ENCODE assay signal across 14 cellular contexts in genomic region chr5:72363146-72363802, GRCh38. TPM values are rescaled to one million over a fixed set of nuclear protein-coding genes. Genes with fewer than 3 reads are reported as not detected.
DNase-seq lines count a peak whose midpoint lies in the region; ATAC-seq and TF ChIP-seq lines count a peak whose summit lies in the region.
"Had no signal": no experiment of that assay in that cellular context is flagged by ENCODE, and none has a peak within 500 bp of the region (broad histone marks: within the 10 kb centered on the region; RNA-seq: fewer than 3 reads in every experiment).

No MANE protein-coding gene starts in this region.

- H2BK20ac ChIP-seq in IMR-90 (ENCODE audit: low read depth, low read length), result peak overlapping the region; percentile 100

- H3K9me1 ChIP-seq in IMR-90 (ENCODE audit: insufficient read depth, low read length), result peaks cover 10% of the 10 kb centered on the region

- H3K27me3 ChIP-seq in IMR-90 (ENCODE audit: control insufficient read depth, insufficient read depth, low read length) (no peaks in the 10 kb centered on the region), brain microvascular endothelial cell (replicated peaks) (no peaks in the 10 kb centered on the region), body of pancreas (no peaks in the 10 kb centered on the region)

- peak overlapping the region; percentile 100 for H3K4ac ChIP-seq in IMR-90 (ENCODE audit: low read depth, low read length)

- H3K18ac ChIP-seq in IMR-90 (ENCODE audit: low read depth, low read length), result peak overlapping the region; percentile 98

- peak overlapping the region; percentile 87 for H2AFZ ChIP-seq in IMR-90 (replicated peaks; ENCODE audit: low read length, poor library complexity)
- H2AFZ ChIP-seq: parathyroid adenoma had no signal

- POLR2A ChIA-PET in IMR-90 (lab: Charles Lee; ENCODE audit: unreplicated experiment), result interaction anchor here (0.5 to 1.2 kb wide), 3 partner anchors 16 to 1136 kb away, joined by 3 to 4 read pairs (median 3); no protein-coding TSS in a partner anchor

- peaks cover 0 to 6% of the 10 kb centered on the region in 2 experiments; a peak in 3 of 4 replicates for H3K79me1 ChIP-seq in IMR-90 (ENCODE audit: low read depth in 1 of 2, low read length in 2 of 2)

- dilution Hi-C loops in IMR-90 (cut with HindIII; ENCODE audit: low sequenced_read_pairs, unreplicated experiment), result no loop called here

- H2BK120ac ChIP-seq in IMR-90 (ENCODE audit: low read depth, low read length), result peak overlapping the region; percentile 100

- H2BK5ac ChIP-seq in IMR-90 (ENCODE audit: low read depth, low read length, poor library complexity, severe bottlenecking), result peak overlapping the region; percentile 100

- H2AK9ac ChIP-seq in IMR-90 (replicated peaks; ENCODE audit: low read depth, low read length, poor library complexity), result peak overlapping the region; percentile 100

- H3K9me3 ChIP-seq in IMR-90 (ENCODE audit: control insufficient read depth, insufficient read depth, low read length) (no peaks in the 10 kb centered on the region), body of pancreas (no peaks in the 10 kb centered on the region)

- H3K4me1 ChIP-seq in IMR-90 (ENCODE audit: control insufficient read depth, insufficient read depth, low read length) (peaks cover 5% of the 10 kb centered on the region), body of pancreas (no peaks in the 10 kb centered on the region)
- H3K4me1 ChIP-seq: parathyroid adenoma had no signal

- intact Hi-C loops in IMR-90 (cut with micrococcal nuclease) (loop anchor here (10.0 kb wide), 2 partner anchors 242 to 482 kb away; no protein-coding TSS in a partner anchor), body of pancreas (cut with DNase I) (no loop called here)

- H4K5ac ChIP-seq in IMR-90 (ENCODE audit: low read depth, low read length), result peak overlapping the region; percentile 89

- in situ Hi-C loops in IMR-90 (cut with MboI; ENCODE audit: low sequenced_read_pairs) (loop anchor here (25.0 kb wide), 1 partner anchor 149 kb away; the partner anchor contains the start of gene ZNF366), brain microvascular endothelial cell (cut with HindIII; ENCODE audit: low pct_ligation_motif_present, low sequenced_read_pairs) (loop anchor here (25.0 kb wide), 1 partner anchor 474 kb away; no protein-coding TSS in a partner anchor)

- H3K14ac ChIP-seq in IMR-90 (replicated peaks; ENCODE audit: low read depth, low read length), result peak overlapping the region; percentile 98

- no CpG with 5 or more reads among the region's 1 CpG for WGBS in IMR-90 (ENCODE audit: extremely low coverage in 2 of 2, insufficient read length in 1 of 2), 2 experiments
- 94 to 96% methylated on average over 1 of the region's 1 CpG for WGBS in body of pancreas, 2 donors

- H3K27ac ChIP-seq in IMR-90 (ENCODE audit: insufficient read depth, low read length) (peak overlapping the region; percentile 79), brain microvascular endothelial cell (peak overlapping the region; percentile 88), body of pancreas (no peak overlapping the region)
- H3K27ac ChIP-seq: parathyroid adenoma had no signal

- H3K4me3 ChIP-seq in IMR-90 (ENCODE audit: insufficient read depth, low read depth, low read length) (no peak overlapping the region), brain microvascular endothelial cell (ENCODE audit: low read depth, low read length) (no peak overlapping the region), body of pancreas (no peak overlapping the region)

- peak; percentile 63 for DNase-seq in AG08395 (ENCODE audit: low spot score)
- DNase-seq in IMR-90, result peak; percentile 87
- DNase-seq in brain microvascular endothelial cell, result peak; percentile 90
- DNase-seq in islet precursor cell, result peak; percentile 74
- DNase-seq in occipital lobe (lab: John Stamatoyannopoulos, UW), result no peak
- no peak for DNase-seq in body of pancreas
- DNase-seq in GM19238 (ENCODE audit: insufficient read length, low spot score), result no peak
- DNase-seq: activated T-cell treated with anti-CD3 and anti-CD28 coated beads, Interleukin-2, amount 50 U/mL, for 4 hours; C1 segment of cervical spinal cord; kidney; NCI-H748 treated with DMSO at 0.1 percent for 48 hours; T1000 had no signal

- H4K8ac ChIP-seq in IMR-90 (ENCODE audit: low read depth in 2 of 2, low read length in 2 of 2), result peak overlapping the region; percentile 33 to 100

- H3K4me2 ChIP-seq in IMR-90 (ENCODE audit: low read depth, low read length), result peak overlapping the region; percentile 70; the same call in 1 of the 2 replicates

- no peak for TF ChIP-seq RAD21 in IMR-90 (IDR thresholded peaks at IDR 0.05; ENCODE audit: low read length)

- H3K23ac ChIP-seq in IMR-90 (ENCODE audit: low read depth, low read length), result peak overlapping the region; percentile 100

- peak overlapping the region; percentile 98 for H2AK5ac ChIP-seq in IMR-90 (ENCODE audit: low read depth, low read length)

- peak overlapping the region; percentile 96 for H2BK15ac ChIP-seq in IMR-90 (ENCODE audit: low read depth, low read length)

- no TSS peak for BruUV-seq in IMR-90 (replicated peaks; lab: Mats Ljungman, UMichigan)

- H4K91ac ChIP-seq in IMR-90 (ENCODE audit: insufficient read depth, low read depth, low read length), result peak overlapping the region; percentile 100

- CTCF ChIA-PET in IMR-90 (lab: Yijun Ruan, JAX), result no interaction called here

- no peaks in the 10 kb centered on the region for H4K20me1 ChIP-seq in IMR-90 (ENCODE audit: insufficient read depth, low read length)

- H3K56ac ChIP-seq in IMR-90 (ENCODE audit: extremely low read depth, insufficient read depth, low read length), result peak overlapping the region; percentile 94

- no peak; the same call in 1 of the 2 replicates for TF ChIP-seq POLR2A in IMR-90 (IDR thresholded peaks at IDR 0.05; ENCODE audit: low read depth, low read length)
- TF ChIP-seq POLR2A in body of pancreas (IDR thresholded peaks at IDR 0.05), result no peak

- TF ChIP-seq CTCF in IMR-90 (conservative IDR thresholded peaks at IDR 0.05; ENCODE audit: low read depth, low read length), result no peak
- no peak for TF ChIP-seq CTCF in brain microvascular endothelial cell (IDR thresholded peaks at IDR 0.05; ENCODE audit: low read depth, low read length, missing control alignments)
- TF ChIP-seq CTCF in body of pancreas (IDR thresholded peaks at IDR 0.05), result no peak

- ATAC-seq in IMR-90 (ENCODE audit: low read depth), result peak; percentile 80
- ATAC-seq in body of pancreas, result no peak
- no peak for ATAC-seq in HG02981 (IDR thresholded peaks at IDR 0.05; ENCODE audit: unreplicated experiment)
- ATAC-seq: activated T-cell treated with anti-CD3 and anti-CD28 coated beads, Interleukin-2, amount 50 U/mL, for 4 hours had no signal

- no peak overlapping the region for H3K9ac ChIP-seq in IMR-90 (ENCODE audit: low read depth, low read length)
- H3K9ac ChIP-seq: parathyroid adenoma had no signal

- H3K36me3 ChIP-seq in IMR-90 (ENCODE audit: control insufficient read depth, insufficient read depth, low read length) (peaks cover 9% of the 10 kb centered on the region), brain microvascular endothelial cell (replicated peaks) (peaks cover 3% of the 10 kb centered on the region), body of pancreas (replicated peaks in 1 of 2; ENCODE audit: insufficient read depth in 1 of 2, low read depth in 2 of 2) (no peaks in the 10 kb centered on the region)

TF ChIP-seq in IMR-90, 13 proteins besides CTCF, POLR2A, EP300 and RAD21:
- TF ChIP-seq FOS (IDR thresholded peaks at IDR 0.05; ENCODE audit: low read depth, low read length), result peak; percentile 30; the same call in 1 of the 2 replicates
- no peak for TF ChIP-seq CHD1 (IDR thresholded peaks at IDR 0.05; ENCODE audit: low read depth, low read length)
- TF ChIP-seq MXI1 (IDR thresholded peaks at IDR 0.05; ENCODE audit: borderline replicate concordance, low read depth, low read length), result no peak
- TF ChIP-seq NFE2L2 (IDR thresholded peaks at IDR 0.05; ENCODE audit: low read depth, low read length), result no peak
- no peak for TF ChIP-seq RCOR1 (IDR thresholded peaks at IDR 0.05; ENCODE audit: insufficient replicate concordance, low read length)
- TF ChIP-seq RFX5 (IDR thresholded peaks at IDR 0.05; ENCODE audit: low read depth, low read length), result no peak
- no peak for TF ChIP-seq MAFK (IDR thresholded peaks at IDR 0.05; ENCODE audit: low read depth, low read length)
- peak; percentile 24; the same call in 1 of the 2 replicates for TF ChIP-seq CEBPB (IDR thresholded peaks at IDR 0.05; ENCODE audit: low read depth, low read length)
- TF ChIP-seq, protein P1, sequence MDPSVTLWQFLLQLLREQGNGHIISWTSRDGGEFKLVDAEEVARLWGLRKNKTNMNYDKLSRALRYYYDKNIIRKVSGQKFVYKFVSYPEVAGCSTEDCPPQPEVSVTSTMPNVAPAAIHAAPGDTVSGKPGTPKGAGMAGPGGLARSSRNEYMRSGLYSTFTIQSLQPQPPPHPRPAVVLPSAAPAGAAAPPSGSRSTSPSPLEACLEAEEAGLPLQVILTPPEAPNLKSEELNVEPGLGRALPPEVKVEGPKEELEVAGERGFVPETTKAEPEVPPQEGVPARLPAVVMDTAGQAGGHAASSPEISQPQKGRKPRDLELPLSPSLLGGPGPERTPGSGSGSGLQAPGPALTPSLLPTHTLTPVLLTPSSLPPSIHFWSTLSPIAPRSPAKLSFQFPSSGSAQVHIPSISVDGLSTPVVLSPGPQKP (IDR thresholded peaks at IDR 0.05; ENCODE audit: borderline replicate concordance, low read depth, low read length), result no peak

RNA-seq across cellular contexts. Expression of gene PTCD2, which starts 43.1 kb away (rescaled TPM):
- total RNA-seq in IMR-90 (2012; rRNA removed) (9.9 and 10.0 TPM in 2 replicates), occipital lobe (10.5 TPM), body of pancreas (1 to 10 TPM; 2.6 to 3.9 TPM)
- polyA plus RNA-seq in IMR-90 (2012; rRNA removed), result 5.2 and 6.5 TPM in 2 replicates
- polyA plus RNA-seq in IMR-90 (2012; cell fraction: cytosol; rRNA removed), result 1.6 and 2.2 TPM in 2 replicates
- polyA plus RNA-seq in IMR-90 (2012; cell fraction: nucleus; rRNA removed; ENCODE audit: low replicate concordance), result 3.1 and 8.4 TPM in 2 replicates

RNA-seq across cellular contexts. Expression of gene MRPS27, which starts 43.2 kb away (rescaled TPM):
- total RNA-seq in IMR-90 (2012; rRNA removed) (80.3 and 90.5 TPM in 2 replicates), occipital lobe (69.4 TPM), body of pancreas (10 to 100 TPM; 25.4 to 52.7 TPM)
- 38.7 and 46.9 TPM in 2 replicates for polyA plus RNA-seq in IMR-90 (2012; rRNA removed)
- polyA plus RNA-seq in IMR-90 (2012; cell fraction: cytosol; rRNA removed), result 21.4 and 34.8 TPM in 2 replicates
- 20.3 and 37.8 TPM in 2 replicates for polyA plus RNA-seq in IMR-90 (2012; cell fraction: nucleus; rRNA removed; ENCODE audit: low replicate concordance)

Comparison
In these comparisons a context has a peak if more than half of its experiments do, and no peak if none do; other contexts are left out.
1. DNase-seq: peak in AG08395 (single experiment), IMR-90 (single experiment), brain microvascular endothelial cell (single experiment) and islet precursor cell (single experiment); none in occipital lobe (single experiment), body of pancreas (0 of 4) and GM19238 (single experiment).
2. H3K27ac ChIP-seq: peak in IMR-90 (single experiment) and brain microvascular endothelial cell (single experiment); none in body of pancreas (0 of 4).